ENCODE assay signal across 11 cellular contexts in genomic region chr2:9152975-9153402, GRCh38. TPM values are rescaled to one million over a fixed set of nuclear protein-coding genes. Genes with fewer than 3 reads are reported as not detected.
DNase-seq lines count a peak whose midpoint lies in the region; ATAC-seq, FAIRE-seq and TF ChIP-seq lines count a peak whose summit lies in the region.
"Had no signal": no experiment of that assay in that cellular context is flagged by ENCODE, and none has a peak within 500 bp of the region (broad histone marks: within the 10 kb centered on the region; RNA-seq: fewer than 3 reads in every experiment).

No MANE protein-coding gene starts in this region.

- DNase-seq in Right ventricle myocardium inferior (ENCODE audit: missing footprints) (no peak), cardiac septum (ENCODE audit: low spot score) (no peak), dermis blood vessel endothelial cell (peak; percentile 22), kidney (peak; percentile 58), NCI-H2029 (lab: John Stamatoyannopoulos, UW) (no peak), NCI-H1105 (lab: John Stamatoyannopoulos, UW) (no peak)
- DNase-seq in activated CD8-positive, alpha-beta memory T cell treated with anti-CD3 and anti-CD28 coated beads, Interleukin-2, amount 50 U/mL, for 48 hours: no peak
- DNase-seq: central memory CD4-positive, alpha-beta T cell; T-helper 1 cell had no signal

- H3K9ac ChIP-seq in kidney (ENCODE audit: low read length in 2 of 2): no peak overlapping the region

- ATAC-seq in Right ventricle myocardium inferior (peak; percentile 32), GM18505 (IDR thresholded peaks at IDR 0.05; ENCODE audit: unreplicated experiment) (no peak)

- TF ChIP-seq POLR2A in GM18505 (IDR thresholded peaks at IDR 0.05; ENCODE audit: borderline replicate concordance, extremely low read depth, insufficient read depth, insufficient read length): no peak

- H3K4me3 ChIP-seq in kidney (ENCODE audit: low read length in 2 of 2): no peak overlapping the region
- H3K4me3 ChIP-seq: suprapubic skin had no signal

- intact Hi-C loops in Right ventricle myocardium inferior (cut with DNase I): no loop called here
- intact Hi-C loops in cardiac septum (cut with DNase I): no loop called here
- intact Hi-C loops in kidney (cut with DNase I): no loop called here

- no peaks in the 10 kb centered on the region for H3K4me1 ChIP-seq in kidney (ENCODE audit: control insufficient read depth in 1 of 2, insufficient read depth in 1 of 2, low read depth in 1 of 2, low read length in 2 of 2)

- H3K27ac ChIP-seq in kidney (ENCODE audit: low read depth in 2 of 2, low read length in 2 of 2): no peak overlapping the region

- FAIRE-seq in kidney (lab: Jason Lieb, UNC): no peak

- no peak for TF ChIP-seq CTCF in kidney (IDR thresholded peaks at IDR 0.05; ENCODE audit: borderline replicate concordance, extremely low read depth, insufficient read depth)

- H3K36me3 ChIP-seq in kidney (ENCODE audit: control insufficient read depth in 1 of 2, insufficient read depth in 2 of 2, low read length in 2 of 2): no peaks in the 10 kb centered on the region
- H3K36me3 ChIP-seq: suprapubic skin had no signal

- H3K9me3 ChIP-seq in kidney (ENCODE audit: control insufficient read depth in 1 of 2, low read length in 2 of 2): no peaks in the 10 kb centered on the region
- H3K9me3 ChIP-seq: suprapubic skin had no signal

RNA-seq across cellular contexts. Expression of gene ASAP2, which starts 53.6 kb away (rescaled TPM):
- total RNA-seq in Right ventricle myocardium inferior: 12.9 TPM
- total RNA-seq in cardiac septum: 11.8 TPM
- 58.0 and 59.6 TPM in 2 replicates for total RNA-seq in dermis blood vessel endothelial cell
- 54.8 TPM for total RNA-seq in kidney
- 26.2 TPM for polyA plus RNA-seq in kidney (ENCODE audit: insufficient read depth, low read depth, low replicate concordance)

Comparison
In these comparisons a context has a peak if more than half of its experiments do, and no peak if none do; other contexts are left out.
1. DNase-seq: peak in dermis blood vessel endothelial cell (single experiment) and kidney (single experiment); none in Right ventricle myocardium inferior (single experiment), cardiac septum (single experiment), activated CD8-positive, alpha-beta memory T cell treated with anti-CD3 and anti-CD28 coated beads, Interleukin-2, amount 50 U/mL, for 48 hours (single experiment), NCI-H2029 (single experiment) and NCI-H1105 (single experiment).